In genomic region chr4:17511950-17512795, GRCh38 we compare ENCODE assay signal across 8 cellular contexts. TPM values are rescaled to one million over a fixed set of nuclear protein-coding genes. Genes with fewer than 3 reads are reported as not detected.
DNase-seq lines count a peak whose midpoint lies in the region; ATAC-seq and TF ChIP-seq lines count a peak whose summit lies in the region.

Gene QDPR, minus strand, starts transcription at chr4:17512090. Its CDS starts 36 bp downstream, at chr4:17512054.

- peak within 1 kb of the TSS; percentile 70 for H3K27ac ChIP-seq in C4-2B

- H3K9me3 ChIP-seq in mononuclear cell (ENCODE audit: low read depth, low read length), result no peaks in the 10 kb centered on the region

- peak within 1 kb of the TSS; percentile 77 for H3K4me3 ChIP-seq in epithelial cell of esophagus (ENCODE audit: low read length)
- H3K4me3 ChIP-seq in mononuclear cell (ENCODE audit: low read length), result peak within 1 kb of the TSS; percentile 55

- peaks cover 18% of the 10 kb centered on the region for H3K4me1 ChIP-seq in mononuclear cell (ENCODE audit: insufficient read depth, low read length)

- TF ChIP-seq CTCF in C4-2B (conservative IDR thresholded peaks at IDR 0.05) (peak; percentile 85), epithelial cell of esophagus (IDR thresholded peaks at IDR 0.05; ENCODE audit: insufficient read depth, low read depth, low read length, missing control alignments) (peak; percentile 35)

- no peaks in the 10 kb centered on the region for H3K27me3 ChIP-seq in mononuclear cell (ENCODE audit: insufficient read depth, low read length)

- ATAC-seq in GM19043 (IDR thresholded peaks at IDR 0.05; ENCODE audit: low read depth, unreplicated experiment) (peak; percentile 93), HG03342 (IDR thresholded peaks at IDR 0.05; ENCODE audit: unreplicated experiment) (peak; percentile 94)

- peak; percentile 63 for DNase-seq in NOMO-1 treated with dmso at 0.1 percent for 144 hours (lab: John Stamatoyannopoulos, UW; ENCODE audit: unreplicated experiment)
- DNase-seq in activated CD8-positive, alpha-beta memory T cell treated with anti-CD3 and anti-CD28 coated beads, Interleukin-2, amount 50 U/mL, for 48 hours, result peak; percentile 88
- DNase-seq in epithelial cell of esophagus (ENCODE audit: low read depth), result peak; percentile 81
- peak; percentile 38 to 46 for DNase-seq in stimulated activated CD8-positive, alpha-beta memory T cell treated with anti-CD3 and anti-CD28 coated beads, Interleukin-4, amount 100 ng/mL, for 1 hour (ENCODE audit: low read depth in 2 of 2, low spot score in 1 of 2)

RNA-seq across cellular contexts. Expression of gene QDPR, which starts in this region (rescaled TPM):
- total RNA-seq in mononuclear cell, result 6.2 TPM

Comparison
In these comparisons a context has a peak if more than half of its experiments do, and no peak if none do; other contexts are left out.
1. Peak in every context shown above with its lines: DNase-seq, ATAC-seq, H3K4me3 ChIP-seq and H3K27ac ChIP-seq.